ENCODE assay signal across 1 cellular context in genomic region chr3:98786364-98786930, GRCh38.
TF ChIP-seq lines count a peak whose summit lies in the region.

No MANE protein-coding gene starts in this region.

TF ChIP-seq in SK-N-SH, 30 proteins besides CTCF, POLR2A, EP300 and RAD21 (continued from another document):
- TF ChIP-seq USF2 (IDR thresholded peaks at IDR 0.05; ENCODE audit: borderline replicate concordance, low read depth, low read length): no peak
- TF ChIP-seq IRF3 (IDR thresholded peaks at IDR 0.05; ENCODE audit: low read depth, low read length): no peak
- TF ChIP-seq TEAD4 (IDR thresholded peaks at IDR 0.05; ENCODE audit: borderline replicate concordance, insufficient read depth): no peak
- TF ChIP-seq EZH2phosphoT487 (IDR thresholded peaks at IDR 0.05; ENCODE audit: borderline replicate concordance, low read depth): no peak
- TF ChIP-seq RXRA (IDR thresholded peaks at IDR 0.05; ENCODE audit: borderline replicate concordance, low read depth): no peak
- no peak for TF ChIP-seq ELF1 (IDR thresholded peaks at IDR 0.05)
